1 cellular context compared by ENCODE assay signal in genomic region chr5:179819296-179820126, GRCh38.
TF ChIP-seq lines count a peak whose summit lies in the region.

No MANE protein-coding gene starts in this region.

TF ChIP-seq in HepG2, 621 proteins besides CTCF, POLR2A, EP300 and RAD21 (continued from another document and continues in another):
- TF ChIP-seq ISL2 (CRISPR knock-in tag; IDR thresholded peaks at IDR 0.05) = no peak
- no peak for TF ChIP-seq ATM (IDR thresholded peaks at IDR 0.05; ENCODE audit: borderline replicate concordance)
- TF ChIP-seq MAX (IDR thresholded peaks at IDR 0.05) = no peak
- TF ChIP-seq, protein P1, sequence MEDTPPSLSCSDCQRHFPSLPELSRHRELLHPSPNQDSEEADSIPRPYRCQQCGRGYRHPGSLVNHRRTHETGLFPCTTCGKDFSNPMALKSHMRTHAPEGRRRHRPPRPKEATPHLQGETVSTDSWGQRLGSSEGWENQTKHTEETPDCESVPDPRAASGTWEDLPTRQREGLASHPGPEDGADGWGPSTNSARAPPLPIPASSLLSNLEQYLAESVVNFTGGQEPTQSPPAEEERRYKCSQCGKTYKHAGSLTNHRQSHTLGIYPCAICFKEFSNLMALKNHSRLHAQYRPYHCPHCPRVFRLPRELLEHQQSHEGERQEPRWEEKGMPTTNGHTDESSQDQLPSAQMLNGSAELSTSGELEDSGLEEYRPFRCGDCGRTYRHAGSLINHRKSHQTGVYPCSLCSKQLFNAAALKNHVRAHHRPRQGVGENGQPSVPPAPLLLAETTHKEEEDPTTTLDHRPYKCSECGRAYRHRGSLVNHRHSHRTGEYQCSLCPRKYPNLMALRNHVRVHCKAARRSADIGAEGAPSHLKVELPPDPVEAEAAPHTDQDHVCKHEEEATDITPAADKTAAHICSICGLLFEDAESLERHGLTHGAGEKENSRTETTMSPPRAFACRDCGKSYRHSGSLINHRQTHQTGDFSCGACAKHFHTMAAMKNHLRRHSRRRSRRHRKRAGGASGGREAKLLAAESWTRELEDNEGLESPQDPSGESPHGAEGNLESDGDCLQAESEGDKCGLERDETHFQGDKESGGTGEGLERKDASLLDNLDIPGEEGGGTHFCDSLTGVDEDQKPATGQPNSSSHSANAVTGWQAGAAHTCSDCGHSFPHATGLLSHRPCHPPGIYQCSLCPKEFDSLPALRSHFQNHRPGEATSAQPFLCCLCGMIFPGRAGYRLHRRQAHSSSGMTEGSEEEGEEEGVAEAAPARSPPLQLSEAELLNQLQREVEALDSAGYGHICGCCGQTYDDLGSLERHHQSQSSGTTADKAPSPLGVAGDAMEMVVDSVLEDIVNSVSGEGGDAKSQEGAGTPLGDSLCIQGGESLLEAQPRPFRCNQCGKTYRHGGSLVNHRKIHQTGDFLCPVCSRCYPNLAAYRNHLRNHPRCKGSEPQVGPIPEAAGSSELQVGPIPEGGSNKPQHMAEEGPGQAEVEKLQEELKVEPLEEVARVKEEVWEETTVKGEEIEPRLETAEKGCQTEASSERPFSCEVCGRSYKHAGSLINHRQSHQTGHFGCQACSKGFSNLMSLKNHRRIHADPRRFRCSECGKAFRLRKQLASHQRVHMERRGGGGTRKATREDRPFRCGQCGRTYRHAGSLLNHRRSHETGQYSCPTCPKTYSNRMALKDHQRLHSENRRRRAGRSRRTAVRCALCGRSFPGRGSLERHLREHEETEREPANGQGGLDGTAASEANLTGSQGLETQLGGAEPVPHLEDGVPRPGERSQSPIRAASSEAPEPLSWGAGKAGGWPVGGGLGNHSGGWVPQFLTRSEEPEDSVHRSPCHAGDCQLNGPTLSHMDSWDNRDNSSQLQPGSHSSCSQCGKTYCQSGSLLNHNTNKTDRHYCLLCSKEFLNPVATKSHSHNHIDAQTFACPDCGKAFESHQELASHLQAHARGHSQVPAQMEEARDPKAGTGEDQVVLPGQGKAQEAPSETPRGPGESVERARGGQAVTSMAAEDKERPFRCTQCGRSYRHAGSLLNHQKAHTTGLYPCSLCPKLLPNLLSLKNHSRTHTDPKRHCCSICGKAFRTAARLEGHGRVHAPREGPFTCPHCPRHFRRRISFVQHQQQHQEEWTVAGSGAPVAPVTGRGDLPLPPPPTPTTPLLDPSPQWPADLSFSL (CRISPR knock-in tag; IDR thresholded peaks at IDR 0.05) = no peak
- TF ChIP-seq, protein P2, sequence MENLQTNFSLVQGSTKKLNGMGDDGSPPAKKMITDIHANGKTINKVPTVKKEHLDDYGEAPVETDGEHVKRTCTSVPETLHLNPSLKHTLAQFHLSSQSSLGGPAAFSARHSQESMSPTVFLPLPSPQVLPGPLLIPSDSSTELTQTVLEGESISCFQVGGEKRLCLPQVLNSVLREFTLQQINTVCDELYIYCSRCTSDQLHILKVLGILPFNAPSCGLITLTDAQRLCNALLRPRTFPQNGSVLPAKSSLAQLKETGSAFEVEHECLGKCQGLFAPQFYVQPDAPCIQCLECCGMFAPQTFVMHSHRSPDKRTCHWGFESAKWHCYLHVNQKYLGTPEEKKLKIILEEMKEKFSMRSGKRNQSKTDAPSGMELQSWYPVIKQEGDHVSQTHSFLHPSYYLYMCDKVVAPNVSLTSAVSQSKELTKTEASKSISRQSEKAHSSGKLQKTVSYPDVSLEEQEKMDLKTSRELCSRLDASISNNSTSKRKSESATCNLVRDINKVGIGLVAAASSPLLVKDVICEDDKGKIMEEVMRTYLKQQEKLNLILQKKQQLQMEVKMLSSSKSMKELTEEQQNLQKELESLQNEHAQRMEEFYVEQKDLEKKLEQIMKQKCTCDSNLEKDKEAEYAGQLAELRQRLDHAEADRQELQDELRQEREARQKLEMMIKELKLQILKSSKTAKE (CRISPR knock-in tag; IDR thresholded peaks at IDR 0.05; ENCODE audit: borderline replicate concordance) = no peak
- TF ChIP-seq SMAD9 (CRISPR knock-in tag; IDR thresholded peaks at IDR 0.05) = no peak
- TF ChIP-seq FOXK1 (CRISPR knock-in tag; IDR thresholded peaks at IDR 0.05; ENCODE audit: borderline replicate concordance, low read depth) = no peak
- TF ChIP-seq ZNF383 (CRISPR knock-in tag; IDR thresholded peaks at IDR 0.05; ENCODE audit: borderline replicate concordance) = no peak
- TF ChIP-seq RNF2 (conservative IDR thresholded peaks at IDR 0.05; ENCODE audit: low read depth) = peak; percentile 93
- TF ChIP-seq TMF1 (CRISPR knock-in tag; IDR thresholded peaks at IDR 0.05; ENCODE audit: low read depth) = no peak; the same call in 1 of the 2 replicates
- TF ChIP-seq MED8 (CRISPR knock-in tag; IDR thresholded peaks at IDR 0.05; ENCODE audit: insufficient replicate concordance) = no peak
- peak; percentile 50 for TF ChIP-seq KDM2A (CRISPR knock-in tag; IDR thresholded peaks at IDR 0.05; ENCODE audit: borderline replicate concordance, low read depth)
- TF ChIP-seq GZF1 (CRISPR knock-in tag; IDR thresholded peaks at IDR 0.05) = 0 out of 2 replicates have a peak, but pooled peaks have one; percentile 11
- TF ChIP-seq ZNF576 (CRISPR knock-in tag; IDR thresholded peaks at IDR 0.05) = peak; percentile 43; the same call in 1 of the 2 replicates
- TF ChIP-seq POLR2AphosphoS2 (IDR thresholded peaks at IDR 0.05; ENCODE audit: low read depth, low read length) = no peak
- TF ChIP-seq NFIC (IDR thresholded peaks at IDR 0.05; ENCODE audit: low read length) = no peak
- TF ChIP-seq KLF13 (CRISPR knock-in tag; IDR thresholded peaks at IDR 0.05) = 0 out of 2 replicates have a peak, but pooled peaks have one; percentile 39
- no peak for TF ChIP-seq TRIM24 (CRISPR knock-in tag; IDR thresholded peaks at IDR 0.05)
- no peak for TF ChIP-seq SP1 (IDR thresholded peaks at IDR 0.05)
- TF ChIP-seq SP1 (CRISPR knock-in tag; IDR thresholded peaks at IDR 0.05) = peak; percentile 21; the same call in 1 of the 2 replicates
- TF ChIP-seq IKZF4 (CRISPR knock-in tag; IDR thresholded peaks at IDR 0.05; ENCODE audit: borderline replicate concordance, low read depth, not compliant biosample characterization) = no peak
- 0 out of 2 replicates have a peak, but pooled peaks have one; percentile 59 for TF ChIP-seq ZC3H13 (CRISPR knock-in tag; IDR thresholded peaks at IDR 0.05)
- TF ChIP-seq, protein P3, sequence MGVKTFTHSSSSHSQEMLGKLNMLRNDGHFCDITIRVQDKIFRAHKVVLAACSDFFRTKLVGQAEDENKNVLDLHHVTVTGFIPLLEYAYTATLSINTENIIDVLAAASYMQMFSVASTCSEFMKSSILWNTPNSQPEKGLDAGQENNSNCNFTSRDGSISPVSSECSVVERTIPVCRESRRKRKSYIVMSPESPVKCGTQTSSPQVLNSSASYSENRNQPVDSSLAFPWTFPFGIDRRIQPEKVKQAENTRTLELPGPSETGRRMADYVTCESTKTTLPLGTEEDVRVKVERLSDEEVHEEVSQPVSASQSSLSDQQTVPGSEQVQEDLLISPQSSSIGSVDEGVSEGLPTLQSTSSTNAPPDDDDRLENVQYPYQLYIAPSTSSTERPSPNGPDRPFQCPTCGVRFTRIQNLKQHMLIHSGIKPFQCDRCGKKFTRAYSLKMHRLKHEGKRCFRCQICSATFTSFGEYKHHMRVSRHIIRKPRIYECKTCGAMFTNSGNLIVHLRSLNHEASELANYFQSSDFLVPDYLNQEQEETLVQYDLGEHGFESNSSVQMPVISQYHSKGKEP (CRISPR knock-in tag; IDR thresholded peaks at IDR 0.05) = no peak
- no peak for TF ChIP-seq ZNF282 (IDR thresholded peaks at IDR 0.05; ENCODE audit: partially characterized antibody)
- peak; percentile 20; the same call in 1 of the 2 replicates for TF ChIP-seq SALL1 (CRISPR knock-in tag; IDR thresholded peaks at IDR 0.05)
- no peak for TF ChIP-seq RARG (CRISPR knock-in tag; IDR thresholded peaks at IDR 0.05; ENCODE audit: low read depth)
- no peak for TF ChIP-seq KAT8 (CRISPR knock-in tag; IDR thresholded peaks at IDR 0.05)
- TF ChIP-seq AGO1 (IDR thresholded peaks at IDR 0.05; ENCODE audit: low read depth, low read length, poor library complexity, severe bottlenecking) = no peak
- TF ChIP-seq SRSF4 (IDR thresholded peaks at IDR 0.05; ENCODE audit: low read depth, low read length, poor library complexity, severe bottlenecking) = no peak
- TF ChIP-seq HDAC6 (IDR thresholded peaks at IDR 0.05; ENCODE audit: low read depth, low read length) = no peak
- TF ChIP-seq ZNF713 (CRISPR knock-in tag; IDR thresholded peaks at IDR 0.05) = no peak
- no peak for TF ChIP-seq ZNF207 (IDR thresholded peaks at IDR 0.05; ENCODE audit: borderline replicate concordance)
- TF ChIP-seq MED1 (CRISPR knock-in tag; IDR thresholded peaks at IDR 0.05) = no peak
- no peak for TF ChIP-seq TOE1 (CRISPR knock-in tag; IDR thresholded peaks at IDR 0.05)
- TF ChIP-seq, protein P4, sequence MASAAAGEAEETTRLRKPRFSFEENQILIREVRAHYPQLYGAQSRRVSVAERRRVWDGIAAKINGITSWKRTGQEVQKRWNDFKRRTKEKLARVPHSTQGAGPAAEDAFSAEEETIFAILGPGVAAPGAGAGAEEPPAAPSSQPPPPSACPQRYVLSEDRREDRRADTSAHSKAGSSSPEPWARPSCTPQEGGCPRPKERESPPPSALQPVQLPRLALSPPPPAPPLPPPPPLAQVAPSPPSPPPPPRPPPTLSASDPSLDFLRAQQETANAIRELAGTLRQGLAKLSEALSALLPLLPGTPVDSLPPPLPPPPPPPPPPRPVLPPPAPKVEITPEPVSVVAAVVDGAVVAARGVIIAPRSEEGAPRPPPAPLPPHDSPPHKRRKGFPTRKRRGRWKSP (CRISPR knock-in tag; IDR thresholded peaks at IDR 0.05) = no peak; the same call in 1 of the 2 replicates
- TF ChIP-seq NPAS2 (CRISPR knock-in tag; IDR thresholded peaks at IDR 0.05; ENCODE audit: borderline replicate concordance) = peak; percentile 40; the same call in 1 of the 2 replicates
- no peak; the same call in 1 of the 2 replicates for TF ChIP-seq ZNF3 (CRISPR knock-in tag; IDR thresholded peaks at IDR 0.05)
- TF ChIP-seq SIX4 (CRISPR knock-in tag; IDR thresholded peaks at IDR 0.05) = no peak
- TF ChIP-seq HIVEP1 (CRISPR knock-in tag; IDR thresholded peaks at IDR 0.05) = no peak
- peak; percentile 68; the same call in 1 of the 2 replicates for TF ChIP-seq ZNF274 (CRISPR knock-in tag; IDR thresholded peaks at IDR 0.05)
- no peak for TF ChIP-seq ZFP36 (IDR thresholded peaks at IDR 0.05; ENCODE audit: borderline replicate concordance, low read depth, low read length, partially characterized antibody)
- no peak; the same call in 1 of the 2 replicates for TF ChIP-seq ATF2 (CRISPR knock-in tag; IDR thresholded peaks at IDR 0.05)
- no peak for TF ChIP-seq ZNF333 (CRISPR knock-in tag; IDR thresholded peaks at IDR 0.05; ENCODE audit: borderline replicate concordance)
- no peak for TF ChIP-seq ZMAT5 (CRISPR knock-in tag; IDR thresholded peaks at IDR 0.05; ENCODE audit: borderline replicate concordance, low read depth)
- TF ChIP-seq, protein P5, sequence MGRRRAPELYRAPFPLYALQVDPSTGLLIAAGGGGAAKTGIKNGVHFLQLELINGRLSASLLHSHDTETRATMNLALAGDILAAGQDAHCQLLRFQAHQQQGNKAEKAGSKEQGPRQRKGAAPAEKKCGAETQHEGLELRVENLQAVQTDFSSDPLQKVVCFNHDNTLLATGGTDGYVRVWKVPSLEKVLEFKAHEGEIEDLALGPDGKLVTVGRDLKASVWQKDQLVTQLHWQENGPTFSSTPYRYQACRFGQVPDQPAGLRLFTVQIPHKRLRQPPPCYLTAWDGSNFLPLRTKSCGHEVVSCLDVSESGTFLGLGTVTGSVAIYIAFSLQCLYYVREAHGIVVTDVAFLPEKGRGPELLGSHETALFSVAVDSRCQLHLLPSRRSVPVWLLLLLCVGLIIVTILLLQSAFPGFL (CRISPR knock-in tag; IDR thresholded peaks at IDR 0.05) = 0 out of 2 replicates have a peak, but pooled peaks have one; percentile 58
- no peak for TF ChIP-seq THAP7 (CRISPR knock-in tag; IDR thresholded peaks at IDR 0.05)
- 0 out of 2 replicates have a peak, but pooled peaks have one; percentile 11 for TF ChIP-seq ZNF770 (CRISPR knock-in tag; IDR thresholded peaks at IDR 0.05)
